Comparison of ENCODE assay signal across 20 cellular contexts in the genomic region with DNA sequence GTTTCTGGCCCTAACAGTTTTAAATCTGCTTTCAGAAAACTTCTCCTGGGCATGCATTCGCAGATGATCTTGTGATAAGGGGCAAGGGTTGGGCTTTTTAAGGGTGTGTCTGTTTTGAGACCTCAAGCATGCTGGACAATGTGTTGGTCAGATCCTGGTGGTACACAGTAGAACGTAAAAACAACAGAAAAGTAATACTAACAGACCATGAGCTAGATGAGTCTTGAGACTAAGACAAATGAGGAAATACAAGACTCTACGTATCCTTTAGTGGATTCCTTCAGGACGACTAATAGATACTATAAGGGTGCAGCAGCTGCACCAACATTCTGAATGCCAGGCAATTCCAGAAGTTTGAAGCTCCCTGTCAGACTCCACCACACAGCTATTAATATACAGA.
DNase-seq lines count a peak whose midpoint lies in the region; ATAC-seq and TF ChIP-seq lines count a peak whose summit lies in the region.
"Had no signal": no experiment of that assay in that cellular context is flagged by ENCODE, and none has a peak within 500 bp of the region (broad histone marks: within the 10 kb centered on the region; RNA-seq: fewer than 3 reads in every experiment).

No MANE protein-coding gene starts in this region.

- H3K36me3 ChIP-seq in PC-3 (ENCODE audit: low read depth, low read length) (no peaks in the 10 kb centered on the region), mesodermal cell (ENCODE audit: control insufficient read depth, insufficient read depth, low read length) (no peaks in the 10 kb centered on the region), hepatocyte (replicated peaks; ENCODE audit: insufficient read depth, low read depth) (no peaks in the 10 kb centered on the region)

- H3K27ac ChIP-seq in PC-3 (ENCODE audit: low read length) (peak overlapping the region; percentile 52), mesodermal cell (ENCODE audit: low read depth, low read length, severe bottlenecking) (peak overlapping the region; percentile 60), hepatocyte (no peak overlapping the region)
- H3K27ac ChIP-seq: body of pancreas had no signal

- no peak overlapping the region for H3K9ac ChIP-seq in PC-3 (ENCODE audit: low read length)

- POLR2A ChIA-PET in PC-3 (lab: Charles Lee; ENCODE audit: unreplicated experiment) = no interaction called here

- H3K79me2 ChIP-seq in PC-3 (ENCODE audit: low read length) = no peaks in the 10 kb centered on the region
- H3K79me2 ChIP-seq in hepatocyte = no peaks in the 10 kb centered on the region

- H3K27me3 ChIP-seq in PC-3 (ENCODE audit: low read length) (no peaks in the 10 kb centered on the region), hepatocyte (no peaks in the 10 kb centered on the region)
- H3K27me3 ChIP-seq: body of pancreas had no signal

- H3K4me3 ChIP-seq in AG10803 (ENCODE audit: low read length) = no peak overlapping the region
- no peak overlapping the region for H3K4me3 ChIP-seq in PC-3 (ENCODE audit: low read length)
- no peak overlapping the region for H3K4me3 ChIP-seq in epithelial cell of esophagus (ENCODE audit: low read length)
- H3K4me3 ChIP-seq in mesodermal cell (ENCODE audit: extremely low read depth, insufficient read depth, low read length, poor library complexity, severe bottlenecking) = no peak overlapping the region
- H3K4me3 ChIP-seq in hepatocyte = no peak overlapping the region
- H3K4me3 ChIP-seq: body of pancreas, GM12878, K562, smooth muscle cell had no signal

- H3K9me3 ChIP-seq in PC-3 (ENCODE audit: low read length) = no peaks in the 10 kb centered on the region
- H3K9me3 ChIP-seq in mesodermal cell (ENCODE audit: control insufficient read depth, low read length) = no peaks in the 10 kb centered on the region
- H3K9me3 ChIP-seq in hepatocyte (ENCODE audit: low read depth) = no peaks in the 10 kb centered on the region
- H3K9me3 ChIP-seq: body of pancreas had no signal

- WGBS in mesodermal cell (ENCODE audit: insufficient coverage in 2 of 2), 2 experiments = 100% methylated on average over 1 of the region's 4 CpGs
- WGBS in hepatocyte (ENCODE audit: low lambda C conversion rate, missing lambda C conversion rate) = 80% methylated on average over 4 of the region's 4 CpGs

- H3F3A ChIP-seq in PC-3 (ENCODE audit: low read length, unreplicated experiment) = no peaks in the 10 kb centered on the region

- H3K9me2 ChIP-seq in PC-3 (replicated peaks; ENCODE audit: low read length) (no peaks in the 10 kb centered on the region), hepatocyte (replicated peaks; ENCODE audit: insufficient read depth) (no peaks in the 10 kb centered on the region)

- H2AFZ ChIP-seq in PC-3 (ENCODE audit: low read length) (no peak overlapping the region; the same call in 1 of the 2 replicates), hepatocyte (no peak overlapping the region)

- no TSS peak for BruUV-seq in PC-3 (replicated peaks; lab: Mats Ljungman, UMichigan)

- H3K4me1 ChIP-seq in PC-3 (ENCODE audit: insufficient read depth, low read length) (peaks cover 22% of the 10 kb centered on the region), mesodermal cell (ENCODE audit: control insufficient read depth, insufficient read depth, low read length, poor library complexity, severe bottlenecking) (peaks cover 8% of the 10 kb centered on the region), hepatocyte (ENCODE audit: insufficient read depth) (no peaks in the 10 kb centered on the region)
- H3K4me1 ChIP-seq: body of pancreas had no signal

- ATAC-seq in PC-3 = peak; percentile 95
- no peak for ATAC-seq in Right ventricle myocardium inferior
- ATAC-seq: body of pancreas, GM12878, K562 had no signal

- CTCF ChIA-PET in PC-3 (lab: Charles Lee) = no interaction called here

- H4K20me1 ChIP-seq in PC-3 (ENCODE audit: low read length) (no peaks in the 10 kb centered on the region), hepatocyte (ENCODE audit: insufficient read depth, poor library complexity, severe bottlenecking) (no peaks in the 10 kb centered on the region)

- TF ChIP-seq CTCF in AG10803 (conservative IDR thresholded peaks at IDR 0.05; ENCODE audit: low read length) = no peak
- TF ChIP-seq CTCF in PC-3 (conservative IDR thresholded peaks at IDR 0.05; ENCODE audit: low read depth, low read length) = no peak
- no peak for TF ChIP-seq CTCF in epithelial cell of esophagus (IDR thresholded peaks at IDR 0.05; ENCODE audit: insufficient read depth, low read depth, low read length, missing control alignments)
- no peak for TF ChIP-seq CTCF in hepatocyte (IDR thresholded peaks at IDR 0.05; ENCODE audit: poor library complexity)

- DNase-seq in AG10803 (ENCODE audit: low read depth) (peak; percentile 77), PC-3 (peak; percentile 72), epithelial cell of esophagus (ENCODE audit: low read depth) (peak; percentile 62), Right ventricle myocardium inferior (ENCODE audit: missing footprints) (no peak), hepatocyte (ENCODE audit: low spot score) (no peak), NOMO-1 treated with dmso at 0.1 percent for 144 hours (lab: John Stamatoyannopoulos, UW; ENCODE audit: unreplicated experiment) (no peak)
- DNase-seq in central memory CD4-positive, alpha-beta T cell = no peak
- DNase-seq: activated CD4-positive, CD25-positive, alpha-beta regulatory T cell; body of pancreas; DND-41; effector CD4-positive, alpha-beta T cell; kidney; NCI-H1436; NCI-H510A; stimulated activated naive CD4-positive, alpha-beta T cell treated with Interleukin-2 at 50 U/mL for 16 hours; T-helper 1 cell had no signal

- intact Hi-C loops in PC-3 (cut with micrococcal nuclease) (loop anchor here (10.0 kb wide), 1 partner anchor 614 kb away; a partner anchor contains a TSS), Right ventricle myocardium inferior (cut with DNase I) (no loop called here)

- peak overlapping the region; percentile 39 for H3K4me2 ChIP-seq in PC-3 (ENCODE audit: low read length)
- H3K4me2 ChIP-seq in hepatocyte = no peak overlapping the region
- H3K4me2 ChIP-seq: smooth muscle cell had no signal

Comparison
In these comparisons a context has a peak if more than half of its experiments do, and no peak if none do; other contexts are left out.
1. DNase-seq: peak in AG10803 (single experiment), PC-3 (single experiment) and epithelial cell of esophagus (single experiment); none in Right ventricle myocardium inferior (single experiment), central memory CD4-positive, alpha-beta T cell (single experiment), hepatocyte (single experiment) and NOMO-1 treated with dmso at 0.1 percent for 144 hours (single experiment).